8 cellular contexts compared by ENCODE assay signal in genomic region chr14:61178226-61179060, GRCh38.
DNase-seq lines count a peak whose midpoint lies in the region; ATAC-seq and TF ChIP-seq lines count a peak whose summit lies in the region.

No MANE protein-coding gene starts in this region.

- H3K4me1 Mint-ChIP-seq in WTC11 (peaks cover 60% of the 10 kb centered on the region), progenitor cell of endocrine pancreas (ENCODE audit: low read depth) (peaks cover 8% of the 10 kb centered on the region)
- peaks cover 2 to 14% (median 5%) of the 10 kb centered on the region in 4 donors for H3K4me1 Mint-ChIP-seq in naive thymus-derived CD8-positive, alpha-beta T cell

- H3K4me3 Mint-ChIP-seq in WTC11 (no peak overlapping the region), progenitor cell of endocrine pancreas (ENCODE audit: low read depth) (no peak overlapping the region)
- H3K4me3 Mint-ChIP-seq in naive thymus-derived CD8-positive, alpha-beta T cell = peak overlapping the region in 3 of 10 donors; percentile 1 to 33 (median 9)

- no peak overlapping the region for H3K4me3 ChIP-seq in fibroblast of lung (replicated peaks in 1 of 4; ENCODE audit: control extremely low read depth in 1 of 4, insufficient read depth in 1 of 4, low read depth in 3 of 4, low read length in 4 of 4)

- ATAC-seq in GM19463 (IDR thresholded peaks at IDR 0.05; ENCODE audit: unreplicated experiment) (peak; percentile 47), WTC11 (no peak)
- no peak for ATAC-seq in naive thymus-derived CD8-positive, alpha-beta T cell

- H4K20me1 ChIP-seq in fibroblast of lung (ENCODE audit: control insufficient read depth, extremely low read depth, insufficient read depth, low read length) = no peaks in the 10 kb centered on the region

- H3K4me1 ChIP-seq in fibroblast of lung (ENCODE audit: control insufficient read depth, extremely low read depth, insufficient read depth, low read length) = peaks cover 33% of the 10 kb centered on the region

- H3K36me3 ChIP-seq in fibroblast of lung (ENCODE audit: control insufficient read depth, insufficient read depth, low read length) = no peaks in the 10 kb centered on the region

- H3K27me3 Mint-ChIP-seq in WTC11 (ENCODE audit: low read depth) (peaks cover 2% of the 10 kb centered on the region; the same call in 1 of the 2 replicates), progenitor cell of endocrine pancreas (peaks cover 7% of the 10 kb centered on the region)
- peaks cover 7 to 59% (median 28%) of the 10 kb centered on the region in 5 donors for H3K27me3 Mint-ChIP-seq in naive thymus-derived CD8-positive, alpha-beta T cell

- H3K36me3 Mint-ChIP-seq in WTC11 (peaks cover 8% of the 10 kb centered on the region), progenitor cell of endocrine pancreas (ENCODE audit: insufficient read depth) (no peaks in the 10 kb centered on the region)
- peaks cover 0 to 4% (median 0%) of the 10 kb centered on the region in 3 donors for H3K36me3 Mint-ChIP-seq in naive thymus-derived CD8-positive, alpha-beta T cell

- H3K27ac Mint-ChIP-seq in WTC11 = peak overlapping the region; percentile 68
- no peak overlapping the region for H3K27ac Mint-ChIP-seq in progenitor cell of endocrine pancreas
- no peak overlapping the region for H3K27ac Mint-ChIP-seq in naive thymus-derived CD8-positive, alpha-beta T cell

- no peaks in the 10 kb centered on the region for H3K27me3 ChIP-seq in fibroblast of lung (ENCODE audit: control insufficient read depth, insufficient read depth, low read length)

- CTCF ChIA-PET in WTC11 (lab: Charles Lee) = no interaction called here

- DNase-seq in WTC11 (ENCODE audit: low spot score) = no peak
- DNase-seq in fibroblast of lung (ENCODE audit: low read depth in 2 of 2) = peak; percentile 96 to 98
- DNase-seq in stimulated activated CD4-positive, alpha-beta T cell treated with anti-CD3 and anti-CD28 coated beads, Interleukin-4, amount 100 ng/mL, for 24 hours = peak; percentile 56
- no peak for DNase-seq in DMS 273 treated with DMSO at 0.1 percent for 48 hours (lab: John Stamatoyannopoulos, UW)
- DNase-seq in NCI-H1694 treated with DMSO at 0.1 percent for 48 hours (lab: John Stamatoyannopoulos, UW) = no peak
- no peak for DNase-seq in progenitor cell of endocrine pancreas (ENCODE audit: low spot score, unreplicated experiment)
- no peak for DNase-seq in naive thymus-derived CD8-positive, alpha-beta T cell

- H3K9me3 Mint-ChIP-seq in WTC11 = peaks cover 12% of the 10 kb centered on the region
- no peaks in the 10 kb centered on the region for H3K9me3 Mint-ChIP-seq in progenitor cell of endocrine pancreas (ENCODE audit: low read depth)
- peaks cover 0 to 1% (median 0%) of the 10 kb centered on the region in 9 donors for H3K9me3 Mint-ChIP-seq in naive thymus-derived CD8-positive, alpha-beta T cell

- peak overlapping the region; percentile 33 for H3K9ac ChIP-seq in fibroblast of lung (ENCODE audit: insufficient read depth, low read length)

- H2AFZ ChIP-seq in fibroblast of lung (ENCODE audit: low read length) = peak overlapping the region; percentile 25

- POLR2A ChIA-PET in WTC11 (lab: Charles Lee) = interaction anchor here (0.6 to 1.5 kb wide), 2 partner anchors 9 to 763 kb away, joined by 3 to 5 read pairs; no protein-coding TSS in a partner anchor
- POLR2A ChIA-PET in naive thymus-derived CD8-positive, alpha-beta T cell (lab: Charles Lee) = no interaction called here

- no peaks in the 10 kb centered on the region for H3K9me3 ChIP-seq in fibroblast of lung (ENCODE audit: control insufficient read depth, insufficient read depth, low read depth, low read length)

- H3K79me2 ChIP-seq in fibroblast of lung (ENCODE audit: control insufficient read depth, insufficient read depth, low read length) = no peaks in the 10 kb centered on the region

- peak overlapping the region; percentile 85 for H3K27ac ChIP-seq in fibroblast of lung (ENCODE audit: insufficient read depth, low read length)

- no peak for TF ChIP-seq CTCF in WTC11 (IDR thresholded peaks at IDR 0.05)
- no peak for TF ChIP-seq CTCF in fibroblast of lung (conservative IDR thresholded peaks at IDR 0.05 in 1 of 2, IDR thresholded peaks at IDR 0.05 in 1 of 2; ENCODE audit: low read depth in 1 of 2, low read length in 2 of 2)
- no peak for TF ChIP-seq CTCF in progenitor cell of endocrine pancreas (IDR thresholded peaks at IDR 0.05; ENCODE audit: unreplicated experiment)

- peak overlapping the region; percentile 51 for H3K4me2 ChIP-seq in fibroblast of lung (ENCODE audit: extremely low read depth, insufficient read depth, low read length)

TF ChIP-seq in WTC11, 78 proteins besides CTCF, POLR2A, EP300 and RAD21:
- TF ChIP-seq MAX (CRISPR knock-in tag; IDR thresholded peaks at IDR 0.05) (no peak), GABPB1 (CRISPR knock-in tag; IDR thresholded peaks at IDR 0.05) (peak; percentile 38; the same call in 1 of the 2 replicates), ZNF317 (CRISPR knock-in tag; IDR thresholded peaks at IDR 0.05; ENCODE audit: borderline replicate concordance, low read depth) (no peak), CDX4 (CRISPR knock-in tag; IDR thresholded peaks at IDR 0.05; ENCODE audit: borderline replicate concordance) (no peak), ATF1 (CRISPR knock-in tag; IDR thresholded peaks at IDR 0.05) (no peak), ESRRA (CRISPR knock-in tag; IDR thresholded peaks at IDR 0.05; ENCODE audit: borderline replicate concordance) (no peak)
- TF ChIP-seq, protein P1, sequence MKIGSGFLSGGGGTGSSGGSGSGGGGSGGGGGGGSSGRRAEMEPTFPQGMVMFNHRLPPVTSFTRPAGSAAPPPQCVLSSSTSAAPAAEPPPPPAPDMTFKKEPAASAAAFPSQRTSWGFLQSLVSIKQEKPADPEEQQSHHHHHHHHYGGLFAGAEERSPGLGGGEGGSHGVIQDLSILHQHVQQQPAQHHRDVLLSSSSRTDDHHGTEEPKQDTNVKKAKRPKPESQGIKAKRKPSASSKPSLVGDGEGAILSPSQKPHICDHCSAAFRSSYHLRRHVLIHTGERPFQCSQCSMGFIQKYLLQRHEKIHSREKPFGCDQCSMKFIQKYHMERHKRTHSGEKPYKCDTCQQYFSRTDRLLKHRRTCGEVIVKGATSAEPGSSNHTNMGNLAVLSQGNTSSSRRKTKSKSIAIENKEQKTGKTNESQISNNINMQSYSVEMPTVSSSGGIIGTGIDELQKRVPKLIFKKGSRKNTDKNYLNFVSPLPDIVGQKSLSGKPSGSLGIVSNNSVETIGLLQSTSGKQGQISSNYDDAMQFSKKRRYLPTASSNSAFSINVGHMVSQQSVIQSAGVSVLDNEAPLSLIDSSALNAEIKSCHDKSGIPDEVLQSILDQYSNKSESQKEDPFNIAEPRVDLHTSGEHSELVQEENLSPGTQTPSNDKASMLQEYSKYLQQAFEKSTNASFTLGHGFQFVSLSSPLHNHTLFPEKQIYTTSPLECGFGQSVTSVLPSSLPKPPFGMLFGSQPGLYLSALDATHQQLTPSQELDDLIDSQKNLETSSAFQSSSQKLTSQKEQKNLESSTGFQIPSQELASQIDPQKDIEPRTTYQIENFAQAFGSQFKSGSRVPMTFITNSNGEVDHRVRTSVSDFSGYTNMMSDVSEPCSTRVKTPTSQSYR (CRISPR knock-in tag; IDR thresholded peaks at IDR 0.05) = no peak
- TF ChIP-seq, protein P2, sequence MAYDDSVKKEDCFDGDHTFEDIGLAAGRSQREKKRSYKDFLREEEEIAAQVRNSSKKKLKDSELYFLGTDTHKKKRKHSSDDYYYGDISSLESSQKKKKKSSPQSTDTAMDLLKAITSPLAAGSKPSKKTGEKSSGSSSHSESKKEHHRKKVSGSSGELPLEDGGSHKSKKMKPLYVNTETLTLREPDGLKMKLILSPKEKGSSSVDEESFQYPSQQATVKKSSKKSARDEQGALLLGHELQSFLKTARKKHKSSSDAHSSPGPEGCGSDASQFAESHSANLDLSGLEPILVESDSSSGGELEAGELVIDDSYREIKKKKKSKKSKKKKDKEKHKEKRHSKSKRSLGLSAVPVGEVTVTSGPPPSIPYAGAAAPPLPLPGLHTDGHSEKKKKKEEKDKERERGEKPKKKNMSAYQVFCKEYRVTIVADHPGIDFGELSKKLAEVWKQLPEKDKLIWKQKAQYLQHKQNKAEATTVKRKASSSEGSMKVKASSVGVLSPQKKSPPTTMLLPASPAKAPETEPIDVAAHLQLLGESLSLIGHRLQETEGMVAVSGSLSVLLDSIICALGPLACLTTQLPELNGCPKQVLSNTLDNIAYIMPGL (CRISPR knock-in tag; IDR thresholded peaks at IDR 0.05) = no peak

Comparison
In these comparisons a context has a peak if more than half of its experiments do, and no peak if none do; other contexts are left out.
1. DNase-seq: peak in fibroblast of lung (2 of 2) and stimulated activated CD4-positive, alpha-beta T cell treated with anti-CD3 and anti-CD28 coated beads, Interleukin-4, amount 100 ng/mL, for 24 hours (single experiment); none in WTC11 (single experiment), DMS 273 treated with DMSO at 0.1 percent for 48 hours (single experiment), NCI-H1694 treated with DMSO at 0.1 percent for 48 hours (single experiment), progenitor cell of endocrine pancreas (single experiment) and naive thymus-derived CD8-positive, alpha-beta T cell (0 of 10).